ENCODE assay signal across 12 cellular contexts in genomic region chr5:158287643-158288228, GRCh38.
DNase-seq lines count a peak whose midpoint lies in the region; ATAC-seq and TF ChIP-seq lines count a peak whose summit lies in the region.
"Had no signal": no experiment of that assay in that cellular context is flagged by ENCODE, and none has a peak within 500 bp of the region (broad histone marks: within the 10 kb centered on the region; RNA-seq: fewer than 3 reads in every experiment).

No MANE protein-coding gene starts in this region.

- H3K4me1 Mint-ChIP-seq in activated CD8-positive, alpha-beta memory T cell treated with anti-CD3 and anti-CD28 coated beads, Interleukin-2, amount 10 ng/mL, durations not matched to agents 7 days and 5 days, result no peaks in the 10 kb centered on the region

- H3K27ac ChIP-seq in right atrium auricular region, result no peak overlapping the region
- H3K27ac ChIP-seq: C4-2B had no signal

- in situ Hi-C loops in astrocyte of the cerebellum (cut with HindIII; ENCODE audit: low sequenced_read_pairs), result no loop called here

- no peak for TF ChIP-seq CTCF in right atrium auricular region (IDR thresholded peaks at IDR 0.05)
- TF ChIP-seq CTCF in astrocyte of the cerebellum (IDR thresholded peaks at IDR 0.05; ENCODE audit: low read depth, low read length, missing control alignments), result no peak

- H3K27me3 Mint-ChIP-seq in activated CD8-positive, alpha-beta memory T cell treated with anti-CD3 and anti-CD28 coated beads, Interleukin-2, amount 10 ng/mL, durations not matched to agents 7 days and 5 days, result no peaks in the 10 kb centered on the region

- peaks cover 0 to 1% of the 10 kb centered on the region in 2 donors for H3K9me3 ChIP-seq in right atrium auricular region

- no peaks in the 10 kb centered on the region for H3K36me3 ChIP-seq in right atrium auricular region

- no peak overlapping the region for H3K27ac Mint-ChIP-seq in activated CD8-positive, alpha-beta memory T cell treated with anti-CD3 and anti-CD28 coated beads, Interleukin-2, amount 10 ng/mL, durations not matched to agents 7 days and 5 days
- H3K27ac Mint-ChIP-seq: activated T-helper 2 cell treated with anti-CD3 and anti-CD28 coated beads, Interferon-gamma antibody, Interleukin-2, Interleukin-4, amounts not matched to agents 10 μg/mL and 5 μg/mL and 100 μg/mL, durations not matched to agents 14 hours and 24 hours and 36 hours had no signal

- H3K36me3 Mint-ChIP-seq in activated CD8-positive, alpha-beta memory T cell treated with anti-CD3 and anti-CD28 coated beads, Interleukin-2, amount 10 ng/mL, durations not matched to agents 7 days and 5 days, result no peaks in the 10 kb centered on the region

- H3K4me3 Mint-ChIP-seq in activated CD8-positive, alpha-beta memory T cell treated with anti-CD3 and anti-CD28 coated beads, Interleukin-2, amount 10 ng/mL, durations not matched to agents 7 days and 5 days, result no peak overlapping the region

- H3K4me3 ChIP-seq in right atrium auricular region (no peak overlapping the region), astrocyte of the cerebellum (ENCODE audit: low read depth, low read length) (no peak overlapping the region)
- H3K4me3 ChIP-seq: lung had no signal

- no peaks in the 10 kb centered on the region for H3K4me1 ChIP-seq in right atrium auricular region

- DNase-seq in right atrium auricular region (ENCODE audit: low spot score), result peak; percentile 65
- DNase-seq in left ventricle myocardium superior, result no peak
- peak; percentile 50 for DNase-seq in astrocyte of the cerebellum (ENCODE audit: low read depth)
- DNase-seq in left kidney (ENCODE audit: low read depth, low spot score), result peak; percentile 81
- DNase-seq in NCI-H1930 (lab: John Stamatoyannopoulos, UW), result no peak
- no peak for DNase-seq in activated CD8-positive, alpha-beta memory T cell treated with anti-CD3 and anti-CD28 coated beads, Interleukin-2, amount 10 ng/mL, durations not matched to agents 7 days and 5 days
- DNase-seq in NCI-H2196 treated with DMSO at 0.1 percent for 48 hours (lab: John Stamatoyannopoulos, UW; ENCODE audit: unreplicated experiment), result no peak
- no peak for DNase-seq in COLO668 (lab: John Stamatoyannopoulos, UW; ENCODE audit: unreplicated experiment)
- DNase-seq: stimulated activated naive CD4-positive, alpha-beta T cell treated with Interleukin-2 at 50 U/mL for 16 hours had no signal

- intact Hi-C loops in left ventricle myocardium superior (cut with micrococcal nuclease), result no loop called here

- CTCF ChIA-PET in activated CD8-positive, alpha-beta memory T cell treated with anti-CD3 and anti-CD28 coated beads, Interleukin-2, amount 10 ng/mL, durations not matched to agents 7 days and 5 days (lab: Charles Lee), result no interaction called here

- no peak for ATAC-seq in left ventricle myocardium superior
- no peak for ATAC-seq in activated CD8-positive, alpha-beta memory T cell treated with anti-CD3 and anti-CD28 coated beads, Interleukin-2, amount 10 ng/mL, durations not matched to agents 7 days and 5 days

- no peaks in the 10 kb centered on the region for H3K9me3 Mint-ChIP-seq in activated CD8-positive, alpha-beta memory T cell treated with anti-CD3 and anti-CD28 coated beads, Interleukin-2, amount 10 ng/mL, durations not matched to agents 7 days and 5 days (ENCODE audit: low read depth)
- H3K9me3 Mint-ChIP-seq: activated T-helper 2 cell treated with anti-CD3 and anti-CD28 coated beads, Interferon-gamma antibody, Interleukin-2, Interleukin-4, amounts not matched to agents 10 μg/mL and 5 μg/mL and 100 μg/mL, durations not matched to agents 14 hours and 24 hours and 36 hours had no signal

- no peaks in the 10 kb centered on the region for H3K27me3 ChIP-seq in right atrium auricular region

Comparison
In these comparisons a context has a peak if more than half of its experiments do, and no peak if none do; other contexts are left out.
1. DNase-seq: peak in right atrium auricular region (single experiment), astrocyte of the cerebellum (single experiment) and left kidney (single experiment); none in left ventricle myocardium superior (single experiment), NCI-H1930 (0 of 2), activated CD8-positive, alpha-beta memory T cell treated with anti-CD3 and anti-CD28 coated beads, Interleukin-2, amount 10 ng/mL, durations not matched to agents 7 days and 5 days (single experiment), NCI-H2196 treated with DMSO at 0.1 percent for 48 hours (single experiment) and COLO668 (single experiment).